Comparison of ENCODE assay signal across 14 cellular contexts in the genomic region with DNA sequence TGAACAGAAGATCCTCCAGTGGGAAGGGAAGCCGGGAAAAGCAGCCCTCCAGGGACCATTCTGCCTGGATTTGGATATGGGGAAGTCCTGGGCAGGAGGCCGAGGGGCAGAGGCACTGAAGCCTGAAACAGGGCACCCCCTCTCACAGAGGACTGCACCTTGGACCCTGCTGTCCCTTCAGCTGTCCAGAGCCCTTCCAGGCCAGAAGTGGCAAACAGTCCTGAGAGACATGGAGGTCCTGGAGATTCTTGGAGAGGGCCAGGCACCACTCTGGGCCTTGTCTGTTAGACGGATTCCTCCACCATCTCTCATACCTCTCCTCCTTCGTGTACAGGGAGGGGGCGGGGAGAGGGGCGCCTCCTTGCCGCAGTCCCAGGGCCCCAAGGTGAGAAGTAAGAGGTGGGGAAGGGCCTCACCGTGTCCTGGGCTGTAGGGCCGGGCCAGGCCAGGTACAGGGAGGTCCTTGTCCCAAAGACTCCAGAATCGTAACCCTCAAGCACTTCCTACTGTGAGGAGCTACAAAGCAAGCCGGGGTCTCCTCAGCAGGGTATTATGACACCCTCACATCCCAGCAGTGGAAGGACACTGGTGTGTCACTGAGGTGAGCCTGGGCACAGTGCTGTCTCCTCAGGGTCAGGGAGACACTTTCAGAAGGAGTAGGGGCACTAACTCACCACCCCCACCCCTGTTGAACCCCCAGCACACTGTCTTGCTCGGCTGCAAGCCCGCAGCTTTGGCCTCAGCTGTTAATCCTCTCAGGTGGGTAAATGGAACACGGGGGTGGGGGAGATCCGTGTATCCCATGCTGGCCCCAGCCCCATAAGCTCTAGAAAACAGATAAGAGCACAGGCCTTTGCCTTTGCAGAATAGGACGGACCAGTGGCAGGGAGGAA. TPM values are rescaled to one million over a fixed set of nuclear protein-coding genes. Genes with fewer than 3 reads are reported as not detected.
"Had no signal": no experiment of that assay in that cellular context is flagged by ENCODE, and none has a peak within 500 bp of the region (broad histone marks: within the 10 kb centered on the region; RNA-seq: fewer than 3 reads in every experiment).

No MANE protein-coding gene starts in this region.

- H3K36me3 ChIP-seq: ovary, SJSA1, tibial artery had no signal

- H3K27ac ChIP-seq: ovary, SJSA1, tibial artery had no signal

- H3K4me1 Mint-ChIP-seq: immature natural killer cell had no signal

- H3K4me3 ChIP-seq: coronary artery, ovary, SJSA1, tibial artery had no signal

- ATAC-seq: left colon had no signal

- H3K4me3 Mint-ChIP-seq: activated naive CD4-positive, alpha-beta T cell treated with anti-CD3 and anti-CD28 coated beads for 36 hours; activated T-helper 1 cell treated with anti-CD3 and anti-CD28 coated beads, Interleukin-12 subunit alpha, Interleukin-12 subunit beta, Interleukin-2, Interleukin-4 antibody, amounts not matched to agents 30 ng/mL and 10 ng/mL and 1 ng/mL, durations not matched to agents 14 hours and 24 hours and 36 hours; immature natural killer cell; nephron progenitor cell had no signal

- DNase-seq: activated CD4-positive, alpha-beta T cell treated with anti-CD3 and anti-CD28 coated beads for 48 hours; activated naive CD4-positive, alpha-beta T cell treated with anti-CD3 and anti-CD28 coated beads for 36 hours; central memory CD4-positive, alpha-beta T cell; effector memory CD4-positive, alpha-beta T cell; hypothalamus; immature natural killer cell; left colon; nephron progenitor cell; ovary; T-helper 1 cell; tibial artery had no signal

- H3K27me3 ChIP-seq: ovary, SJSA1, tibial artery had no signal

- H3K27ac Mint-ChIP-seq: activated naive CD4-positive, alpha-beta T cell treated with anti-CD3 and anti-CD28 coated beads for 36 hours; activated T-helper 1 cell treated with anti-CD3 and anti-CD28 coated beads, Interleukin-12 subunit alpha, Interleukin-12 subunit beta, Interleukin-2, Interleukin-4 antibody, amounts not matched to agents 30 ng/mL and 10 ng/mL and 1 ng/mL, durations not matched to agents 14 hours and 24 hours and 36 hours; immature natural killer cell; nephron progenitor cell had no signal

- H3K9me3 Mint-ChIP-seq: activated naive CD4-positive, alpha-beta T cell treated with anti-CD3 and anti-CD28 coated beads for 36 hours; activated T-helper 1 cell treated with anti-CD3 and anti-CD28 coated beads, Interleukin-12 subunit alpha, Interleukin-12 subunit beta, Interleukin-2, Interleukin-4 antibody, amounts not matched to agents 30 ng/mL and 10 ng/mL and 1 ng/mL, durations not matched to agents 14 hours and 24 hours and 36 hours; immature natural killer cell; nephron progenitor cell had no signal

- H3K4me1 ChIP-seq: SJSA1 had no signal

- H3K9me3 ChIP-seq: ovary, SJSA1, tibial artery had no signal

RNA-seq across cellular contexts. Expression of gene TBX2, which starts 16.6 kb away (rescaled TPM):
- total RNA-seq: activated naive CD4-positive, alpha-beta T cell treated with anti-CD3 and anti-CD28 coated beads for 36 hours; activated T-helper 1 cell treated with anti-CD3 and anti-CD28 coated beads, Interleukin-12 subunit alpha, Interleukin-12 subunit beta, Interleukin-2, Interleukin-4 antibody, amounts not matched to agents 30 ng/mL and 10 ng/mL and 1 ng/mL, durations not matched to agents 14 hours and 24 hours and 36 hours had no signal
- polyA plus RNA-seq: immature natural killer cell had no signal
